In the genomic region with DNA sequence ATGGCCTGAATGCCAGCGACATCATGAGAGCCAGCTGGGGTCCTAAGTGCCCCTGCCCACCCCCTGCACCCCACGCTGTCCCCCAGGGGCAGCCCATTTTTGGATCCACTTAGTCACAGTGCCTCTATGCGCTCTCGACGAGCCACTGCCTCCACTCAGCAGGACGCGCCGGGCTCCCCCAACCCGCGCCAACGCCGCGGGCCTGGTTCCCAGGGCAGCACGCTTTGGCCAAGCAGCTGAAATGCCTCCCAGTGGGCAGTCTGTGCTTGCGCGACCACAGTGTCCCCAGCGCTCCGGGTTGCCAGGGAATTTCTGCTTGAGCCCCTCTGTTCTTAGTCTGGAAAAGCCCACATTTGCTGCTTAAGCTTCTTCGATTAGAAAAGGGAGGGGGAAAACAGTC, we compare ENCODE assay signal across 20 cellular contexts. TPM values are rescaled to one million over a fixed set of nuclear protein-coding genes. Genes with fewer than 3 reads are reported as not detected.
DNase-seq lines count a peak whose midpoint lies in the region; ATAC-seq and TF ChIP-seq lines count a peak whose summit lies in the region.
"Had no signal": no experiment of that assay in that cellular context is flagged by ENCODE, and none has a peak within 500 bp of the region (broad histone marks: within the 10 kb centered on the region; RNA-seq: fewer than 3 reads in every experiment).

No MANE protein-coding gene starts in this region.

- no peak overlapping the region for H3K4me3 ChIP-seq in IMR-90 (ENCODE audit: insufficient read depth, low read depth, low read length)
- H3K4me3 ChIP-seq: hepatocyte had no signal

- peaks cover 27% of the 10 kb centered on the region for H3K36me3 Mint-ChIP-seq in activated CD4-positive, alpha-beta T cell treated with anti-CD3 and anti-CD28 coated beads for 36 hours (ENCODE audit: low read depth)
- H3K36me3 Mint-ChIP-seq in natural killer cell (no peaks in the 10 kb centered on the region), CD14-positive monocyte (peaks cover 74 to 98% of the 10 kb centered on the region in 2 donors)

- H2BK120ac ChIP-seq in IMR-90 (ENCODE audit: low read depth, low read length): no peak overlapping the region

- H2BK15ac ChIP-seq in IMR-90 (ENCODE audit: low read depth, low read length): no peak overlapping the region

- H3K4me1 Mint-ChIP-seq in activated CD4-positive, alpha-beta T cell treated with anti-CD3 and anti-CD28 coated beads for 36 hours: peaks cover 36% of the 10 kb centered on the region
- H3K4me1 Mint-ChIP-seq in natural killer cell: peaks cover 47 to 54% of the 10 kb centered on the region in 2 donors
- H3K4me1 Mint-ChIP-seq in CD14-positive monocyte: no peaks in the 10 kb centered on the region

- CTCF ChIA-PET in activated CD4-positive, alpha-beta T cell treated with anti-CD3 and anti-CD28 coated beads for 36 hours (lab: Charles Lee): interaction anchor here (0.5 to 1.1 kb wide), 4 partner anchors 10 to 384 kb away, joined by 3 to 6 read pairs (median 3); no protein-coding TSS in a partner anchor
- CTCF ChIA-PET in IMR-90 (lab: Yijun Ruan, JAX): no interaction called here

- no peak overlapping the region for H3K4me2 ChIP-seq in IMR-90 (ENCODE audit: low read depth, low read length)
- H3K4me2 ChIP-seq: hepatocyte had no signal

- POLR2A ChIA-PET in activated CD4-positive, alpha-beta T cell treated with anti-CD3 and anti-CD28 coated beads for 36 hours (lab: Charles Lee): no interaction called here
- POLR2A ChIA-PET in IMR-90 (lab: Charles Lee; ENCODE audit: unreplicated experiment): interaction anchor here (0.6 kb wide), 1 partner anchor 17 kb away, joined by 3 read pairs; no protein-coding TSS in a partner anchor

- no peaks in the 10 kb centered on the region; the same call in 1 of the 2 replicates for H3K9me1 ChIP-seq in IMR-90 (ENCODE audit: insufficient read depth, low read length)

- H3K27me3 ChIP-seq in IMR-90 (ENCODE audit: control insufficient read depth, insufficient read depth, low read length): no peaks in the 10 kb centered on the region
- H3K27me3 ChIP-seq: hepatocyte had no signal

- H2BK20ac ChIP-seq in IMR-90 (ENCODE audit: low read depth, low read length): no peak overlapping the region

- H3K79me1 ChIP-seq in IMR-90 (ENCODE audit: low read depth in 1 of 2, low read length in 2 of 2): peaks cover 3 to 29% of the 10 kb centered on the region in 2 experiments; a peak in 2 of 4 replicates

- H4K20me1 ChIP-seq in IMR-90 (ENCODE audit: insufficient read depth, low read length): no peaks in the 10 kb centered on the region

- peak overlapping the region; percentile 43 for H2AFZ ChIP-seq in IMR-90 (replicated peaks; ENCODE audit: low read length, poor library complexity)
- H2AFZ ChIP-seq: hepatocyte had no signal

- no peak for TF ChIP-seq RAD21 in IMR-90 (IDR thresholded peaks at IDR 0.05; ENCODE audit: low read length)

- no peak for DNase-seq in activated CD4-positive, alpha-beta T cell treated with anti-CD3 and anti-CD28 coated beads for 36 hours
- DNase-seq in activated CD4-positive, alpha-beta T cell treated with anti-CD3 and anti-CD28 coated beads, Interleukin-2, amount 50 U/mL, for 4 hours: no peak
- DNase-seq in IMR-90: no peak
- peak in 30 of 58 donors; percentile 7 to 62 (median 31) for DNase-seq in anterior cingulate cortex (lab: John Stamatoyannopoulos, UW)
- DNase-seq in natural killer cell: peak; percentile 36
- no peak for DNase-seq in NOMO-1 treated with DMSO at 0.1 percent for 48 hours (lab: John Stamatoyannopoulos, UW; ENCODE audit: unreplicated experiment)
- DNase-seq in CD14-positive monocyte (ENCODE audit: low spot score): no peak
- no peak for DNase-seq in middle frontal gyrus (ENCODE audit: extremely low spot score, low spot score)
- DNase-seq: 8988T, aorta, DMS53, islet precursor cell, mammary epithelial cell, NCI-H2171, NCI-H526 treated with DMSO at 0.1 percent for 48 hours, SHP77 treated with DMSO at 0.1 percent for 48 hours had no signal

- no peaks in the 10 kb centered on the region for H3K9me3 Mint-ChIP-seq in activated CD4-positive, alpha-beta T cell treated with anti-CD3 and anti-CD28 coated beads for 36 hours (ENCODE audit: low read depth)
- H3K9me3 Mint-ChIP-seq in natural killer cell (no peaks in the 10 kb centered on the region), CD14-positive monocyte (peaks cover 0 to 2% (median 0%) of the 10 kb centered on the region in 7 donors)
- H3K9me3 Mint-ChIP-seq: nephron had no signal

- intact Hi-C loops in activated CD4-positive, alpha-beta T cell treated with anti-CD3 and anti-CD28 coated beads for 36 hours (cut with DNase I, micrococcal nuclease): loop anchor here (1.0 to 2.0 kb wide), 10 partner anchors 13 to 709 kb away; partner anchors contain the start of genes CARM1 (in 1 of the 2), CDKN2D (in 1 of the 2), ILF3 (in 1 of the 2) and TMED1 (in 1 of the 2)
- intact Hi-C loops in IMR-90 (cut with micrococcal nuclease) (no loop called here), natural killer cell (cut with micrococcal nuclease) (loop anchor here (1.0 to 10.0 kb wide), 10 partner anchors 19 to 692 kb away; partner anchors contain the start of genes ANGPTL6, KRI1, PPAN and TMED1), CD14-positive monocyte (cut with micrococcal nuclease) (no loop called here)

- no peak overlapping the region for H3K56ac ChIP-seq in IMR-90 (ENCODE audit: extremely low read depth, insufficient read depth, low read length)

- H2BK5ac ChIP-seq in IMR-90 (ENCODE audit: low read depth, low read length, poor library complexity, severe bottlenecking): no peak overlapping the region

- peak overlapping the region; percentile 97 for H3K27ac Mint-ChIP-seq in activated CD4-positive, alpha-beta T cell treated with anti-CD3 and anti-CD28 coated beads for 36 hours
- H3K27ac Mint-ChIP-seq in natural killer cell (peak overlapping the region; percentile 93 to 100), CD14-positive monocyte (peak overlapping the region in 1 of 7 donors; percentile 84)
- H3K27ac Mint-ChIP-seq: nephron, progenitor cell of endocrine pancreas had no signal

- no TSS peak for BruUV-seq in IMR-90 (replicated peaks; lab: Mats Ljungman, UMichigan)

- WGBS in IMR-90 (ENCODE audit: extremely low coverage in 2 of 2, insufficient read length in 1 of 2), 2 experiments: 96% methylated on average over 14 of the region's 19 CpGs; no CpG with 5 or more reads in 1 of the 2 experiments

- no peak overlapping the region for H3K9ac ChIP-seq in IMR-90 (ENCODE audit: low read depth, low read length)

- peak overlapping the region; percentile 68 for H3K4me3 Mint-ChIP-seq in activated CD4-positive, alpha-beta T cell treated with anti-CD3 and anti-CD28 coated beads for 36 hours
- peak overlapping the region; percentile 96 for H3K4me3 Mint-ChIP-seq in natural killer cell
- H3K4me3 Mint-ChIP-seq in CD14-positive monocyte: no peak overlapping the region
- H3K4me3 Mint-ChIP-seq: nephron had no signal

- H2AK9ac ChIP-seq in IMR-90 (replicated peaks; ENCODE audit: low read depth, low read length, poor library complexity): no peak overlapping the region

- no peaks in the 10 kb centered on the region for H3K9me3 ChIP-seq in IMR-90 (ENCODE audit: control insufficient read depth, insufficient read depth, low read length)

- no peak for TF ChIP-seq POLR2A in IMR-90 (IDR thresholded peaks at IDR 0.05; ENCODE audit: low read depth, low read length)

- H3K4ac ChIP-seq in IMR-90 (ENCODE audit: low read depth, low read length): no peak overlapping the region

- H3K27ac ChIP-seq in IMR-90 (ENCODE audit: insufficient read depth, low read length): no peak overlapping the region
- H3K27ac ChIP-seq: hepatocyte had no signal

- no peaks in the 10 kb centered on the region for H3K27me3 Mint-ChIP-seq in activated CD4-positive, alpha-beta T cell treated with anti-CD3 and anti-CD28 coated beads for 36 hours
- H3K27me3 Mint-ChIP-seq in natural killer cell (ENCODE audit: low read depth in 2 of 2) (no peaks in the 10 kb centered on the region), CD14-positive monocyte (ENCODE audit: low read depth in 3 of 3) (peaks cover 0 to 1% (median 0%) of the 10 kb centered on the region in 3 donors)
- H3K27me3 Mint-ChIP-seq: progenitor cell of endocrine pancreas had no signal

- no peaks in the 10 kb centered on the region; the same call in 1 of the 2 replicates for H3K4me1 ChIP-seq in IMR-90 (ENCODE audit: control insufficient read depth, insufficient read depth, low read length)

- H3K14ac ChIP-seq in IMR-90 (replicated peaks; ENCODE audit: low read depth, low read length): no peak overlapping the region

- no peak overlapping the region for H3K18ac ChIP-seq in IMR-90 (ENCODE audit: low read depth, low read length)

- no peak overlapping the region for H4K5ac ChIP-seq in IMR-90 (ENCODE audit: low read depth, low read length)

- TF ChIP-seq CTCF in IMR-90 (conservative IDR thresholded peaks at IDR 0.05; ENCODE audit: low read depth, low read length) (no peak), natural killer cell (IDR thresholded peaks at IDR 0.05) (no peak), CD14-positive monocyte (IDR thresholded peaks at IDR 0.05) (no peak)

- in situ Hi-C loops in IMR-90 (cut with MboI; ENCODE audit: low sequenced_read_pairs): no loop called here

- no peak overlapping the region for H2AK5ac ChIP-seq in IMR-90 (ENCODE audit: low read depth, low read length)

- ATAC-seq in activated CD4-positive, alpha-beta T cell treated with anti-CD3 and anti-CD28 coated beads for 36 hours: no peak
- no peak for ATAC-seq in IMR-90 (ENCODE audit: low read depth)
- ATAC-seq in natural killer cell: no peak

- dilution Hi-C loops in IMR-90 (cut with HindIII; ENCODE audit: low sequenced_read_pairs, unreplicated experiment): no loop called here

- H3K36me3 ChIP-seq in IMR-90 (ENCODE audit: control insufficient read depth, insufficient read depth, low read length): peaks cover 69% of the 10 kb centered on the region

- no peak overlapping the region for H4K91ac ChIP-seq in IMR-90 (ENCODE audit: insufficient read depth, low read depth, low read length)

- no peak overlapping the region for H3K23ac ChIP-seq in IMR-90 (ENCODE audit: low read depth, low read length)

- H4K8ac ChIP-seq in IMR-90 (ENCODE audit: low read depth in 2 of 2, low read length in 2 of 2): no peak overlapping the region

RNA-seq across cellular contexts. Expression of gene TMED1, which starts 39.4 kb away (rescaled TPM):
- 10 to 100 TPM in 1 of 2 experiments, 1 to 10 TPM in 1; 8.7 to 15.3 TPM for total RNA-seq in activated CD4-positive, alpha-beta T cell treated with anti-CD3 and anti-CD28 coated beads for 36 hours
- total RNA-seq in IMR-90 (2012; rRNA removed) (32.8 and 37.6 TPM in 2 replicates), natural killer cell (10 to 100 TPM; 20.5 to 27.8 (median 27.4) TPM)
- polyA plus RNA-seq in IMR-90 (2012; rRNA removed) (41.4 and 46.3 TPM in 2 replicates), CD14-positive monocyte (10 to 100 TPM; 51.3 to 56.7 TPM)
- 69.8 and 76.0 TPM in 2 replicates for polyA plus RNA-seq in IMR-90 (2012; cell fraction: cytosol; rRNA removed)
- 17.4 and 25.2 TPM in 2 replicates for polyA plus RNA-seq in IMR-90 (2012; cell fraction: nucleus; rRNA removed; ENCODE audit: low replicate concordance)

RNA-seq across cellular contexts. Expression of gene C19orf38, which starts 51.6 kb away (rescaled TPM):
- 1 to 10 TPM; 2.7 to 3.6 TPM for total RNA-seq in activated CD4-positive, alpha-beta T cell treated with anti-CD3 and anti-CD28 coated beads for 36 hours
- total RNA-seq in IMR-90 (2012; rRNA removed): 0.18 and 0.28 TPM in 2 replicates
- 0.16 and 0.19 TPM in 2 replicates for polyA plus RNA-seq in IMR-90 (2012; rRNA removed)
- polyA plus RNA-seq in IMR-90 (2012; cell fraction: cytosol; rRNA removed): 0.51 and 0.58 TPM in 2 replicates
- polyA plus RNA-seq in IMR-90 (2012; cell fraction: nucleus; rRNA removed; ENCODE audit: low replicate concordance): 0.61 and 0.69 TPM in 2 replicates
- 1 to 10 TPM; 2.9 to 9.9 (median 6.2) TPM for total RNA-seq in natural killer cell
- 100 to 1,000 TPM; 134 to 149 TPM for polyA plus RNA-seq in CD14-positive monocyte
- total RNA-seq: HT1080 had no signal

Comparison
In these comparisons a context has a peak if more than half of its experiments do, and no peak if none do; other contexts are left out.
1. DNase-seq: peak in anterior cingulate cortex (30 of 58) and natural killer cell (single experiment); none in activated CD4-positive, alpha-beta T cell treated with anti-CD3 and anti-CD28 coated beads for 36 hours (single experiment), activated CD4-positive, alpha-beta T cell treated with anti-CD3 and anti-CD28 coated beads, Interleukin-2, amount 50 U/mL, for 4 hours (0 of 2), IMR-90 (single experiment), NOMO-1 treated with DMSO at 0.1 percent for 48 hours (single experiment), CD14-positive monocyte (single experiment) and middle frontal gyrus (single experiment).
2. H3K4me3 Mint-ChIP-seq: peak in activated CD4-positive, alpha-beta T cell treated with anti-CD3 and anti-CD28 coated beads for 36 hours (single experiment) and natural killer cell (single experiment); none in CD14-positive monocyte (0 of 2).
3. intact Hi-C loops: an anchor here in activated CD4-positive, alpha-beta T cell treated with anti-CD3 and anti-CD28 coated beads for 36 hours (1.0 to 2.0 kb wide) and natural killer cell (1.0 to 10.0 kb wide); none called in IMR-90 and CD14-positive monocyte.